Comparison of ENCODE assay signal across 30 cellular contexts in genomic region chr4:156924774-156925173, GRCh38. TPM values are rescaled to one million over a fixed set of nuclear protein-coding genes. Genes with fewer than 3 reads are reported as not detected.
"Had no signal": no experiment of that assay in that cellular context is flagged by ENCODE, and none has a peak within 500 bp of the region (broad histone marks: within the 10 kb centered on the region; RNA-seq: fewer than 3 reads in every experiment).

No MANE protein-coding gene starts in this region.

- H3K4me1 Mint-ChIP-seq: activated CD4-positive, alpha-beta memory T cell treated with anti-CD3 and anti-CD28 coated beads, Interleukin-2, amount 10 ng/mL, durations not matched to agents 7 days and 5 days; activated CD4-positive, alpha-beta T cell treated with anti-CD3 and anti-CD28 coated beads, Interleukin-2, amount 10 ng/mL, durations not matched to agents 7 days and 5 days; activated naive CD4-positive, alpha-beta T cell treated with anti-CD3 and anti-CD28 coated beads, Interleukin-2, amount 10 ng/mL, durations not matched to agents 7 days and 5 days; activated naive CD8-positive, alpha-beta T cell treated with anti-CD3 and anti-CD28 coated beads, Interleukin-2, amount 10 ng/mL, durations not matched to agents 7 days and 5 days; central memory CD8-positive, alpha-beta T cell; WTC11 had no signal

- H3K4me3 Mint-ChIP-seq: activated CD4-positive, alpha-beta memory T cell treated with anti-CD3 and anti-CD28 coated beads, Interleukin-2, amount 10 ng/mL, durations not matched to agents 7 days and 5 days; activated CD4-positive, alpha-beta T cell treated with anti-CD3 and anti-CD28 coated beads, Interleukin-2, amount 10 ng/mL, durations not matched to agents 7 days and 5 days; activated naive CD4-positive, alpha-beta T cell treated with anti-CD3 and anti-CD28 coated beads, Interleukin-2, amount 10 ng/mL, durations not matched to agents 7 days and 5 days; activated naive CD8-positive, alpha-beta T cell treated with anti-CD3 and anti-CD28 coated beads, Interleukin-2, amount 10 ng/mL, durations not matched to agents 7 days and 5 days; activated T-cell treated with anti-CD3 and anti-CD28 coated beads, Interleukin-2, amount 50 U/mL, for 24 hours; activated T-cell treated with anti-CD3 and anti-CD28 coated beads, Interleukin-2, amount 50 U/mL, for 72 hours; brain; central memory CD8-positive, alpha-beta T cell; effector memory CD8-positive, alpha-beta T cell; WTC11 had no signal

- H3K4me3 ChIP-seq: ascending aorta, coronary artery, esophagus muscularis mucosa, gastrocnemius medialis, heart left ventricle had no signal

- H3K27me3 ChIP-seq: ascending aorta, esophagus muscularis mucosa, foreskin keratinocyte, gastrocnemius medialis, heart left ventricle had no signal

- ATAC-seq: activated naive CD4-positive, alpha-beta T cell treated with anti-CD3 and anti-CD28 coated beads, Interleukin-2, amount 50 U/mL, for 72 hours; activated T-cell treated with anti-CD3 and anti-CD28 coated beads, Interleukin-2, amount 50 U/mL, for 72 hours; effector memory CD8-positive, alpha-beta T cell; foreskin keratinocyte; gastrocnemius medialis; heart left ventricle; WTC11 had no signal

- H3K4me1 ChIP-seq: gastrocnemius medialis had no signal

- H3K36me3 ChIP-seq: ascending aorta, esophagus muscularis mucosa, gastrocnemius medialis, heart left ventricle had no signal

- H3K27ac ChIP-seq: ascending aorta, coronary artery, esophagus muscularis mucosa, foreskin keratinocyte, gastrocnemius medialis, heart left ventricle had no signal

- H3K36me3 Mint-ChIP-seq: activated naive CD4-positive, alpha-beta T cell treated with anti-CD3 and anti-CD28 coated beads, Interleukin-2, amount 10 ng/mL, durations not matched to agents 7 days and 5 days; activated naive CD4-positive, alpha-beta T cell treated with anti-CD3 and anti-CD28 coated beads, Interleukin-2, amount 50 U/mL, for 72 hours; activated naive CD8-positive, alpha-beta T cell treated with anti-CD3 and anti-CD28 coated beads, Interleukin-2, amount 10 ng/mL, durations not matched to agents 7 days and 5 days had no signal

- H3K9me3 ChIP-seq: ascending aorta, esophagus muscularis mucosa, gastrocnemius medialis had no signal

- H3K27ac Mint-ChIP-seq: activated CD4-positive, alpha-beta memory T cell treated with anti-CD3 and anti-CD28 coated beads, Interleukin-2, amount 10 ng/mL, durations not matched to agents 7 days and 5 days; activated CD4-positive, alpha-beta T cell treated with anti-CD3 and anti-CD28 coated beads, Interleukin-2, amount 10 ng/mL, durations not matched to agents 7 days and 5 days; activated naive CD4-positive, alpha-beta T cell treated with anti-CD3 and anti-CD28 coated beads, Interleukin-2, amount 10 ng/mL, durations not matched to agents 7 days and 5 days; activated naive CD4-positive, alpha-beta T cell treated with anti-CD3 and anti-CD28 coated beads, Interleukin-2, amount 50 U/mL, for 72 hours; activated naive CD8-positive, alpha-beta T cell treated with anti-CD3 and anti-CD28 coated beads, Interleukin-2, amount 10 ng/mL, durations not matched to agents 7 days and 5 days; activated T-cell treated with anti-CD3 and anti-CD28 coated beads, Interleukin-2, amount 50 U/mL, for 24 hours; activated T-cell treated with anti-CD3 and anti-CD28 coated beads, Interleukin-2, amount 50 U/mL, for 72 hours; brain; effector memory CD8-positive, alpha-beta T cell; WTC11 had no signal

- DNase-seq: activated CD4-positive, alpha-beta memory T cell treated with anti-CD3 and anti-CD28 coated beads, Interleukin-2, amount 10 ng/mL, durations not matched to agents 7 days and 5 days; activated CD4-positive, alpha-beta T cell treated with anti-CD3 and anti-CD28 coated beads for 1 hour; activated CD4-positive, alpha-beta T cell treated with anti-CD3 and anti-CD28 coated beads for 4 hours; activated CD4-positive, alpha-beta T cell treated with anti-CD3 and anti-CD28 coated beads, Interleukin-2, amount 10 ng/mL, durations not matched to agents 7 days and 5 days; activated CD4-positive, alpha-beta T cell treated with anti-CD3 and anti-CD28 coated beads, Interleukin-2, amount 50 U/mL, for 4 hours; activated CD8-positive, alpha-beta memory T cell treated with anti-CD3 and anti-CD28 coated beads, Interleukin-2, amount 50 U/mL, for 48 hours; activated gamma-delta T cell; activated naive CD4-positive, alpha-beta T cell; activated naive CD4-positive, alpha-beta T cell treated with anti-CD3 and anti-CD28 coated beads, Interleukin-2, amount 10 ng/mL, durations not matched to agents 7 days and 5 days; activated naive CD8-positive, alpha-beta T cell treated with anti-CD3 and anti-CD28 coated beads, Interleukin-2, amount 10 ng/mL, durations not matched to agents 7 days and 5 days; activated T-cell treated with anti-CD3 and anti-CD28 coated beads for 4 hours; activated T-cell treated with anti-CD3 and anti-CD28 coated beads, Interleukin-2, amount 50 U/mL, for 24 hours; activated T-cell treated with anti-CD3 and anti-CD28 coated beads, Interleukin-2, amount 50 U/mL, for 72 hours; dermis blood vessel endothelial cell; effector CD4-positive, alpha-beta T cell; effector memory CD8-positive, alpha-beta T cell; erythroblast; foreskin keratinocyte; gastrocnemius medialis; glutamatergic neuron; heart left ventricle; T-helper 2 cell had no signal

- H3K27me3 Mint-ChIP-seq: activated CD4-positive, alpha-beta memory T cell treated with anti-CD3 and anti-CD28 coated beads, Interleukin-2, amount 10 ng/mL, durations not matched to agents 7 days and 5 days; activated CD4-positive, alpha-beta T cell treated with anti-CD3 and anti-CD28 coated beads, Interleukin-2, amount 10 ng/mL, durations not matched to agents 7 days and 5 days; activated naive CD4-positive, alpha-beta T cell treated with anti-CD3 and anti-CD28 coated beads, Interleukin-2, amount 10 ng/mL, durations not matched to agents 7 days and 5 days; activated T-cell treated with anti-CD3 and anti-CD28 coated beads, Interleukin-2, amount 50 U/mL, for 24 hours; brain; central memory CD8-positive, alpha-beta T cell; effector memory CD8-positive, alpha-beta T cell had no signal

RNA-seq across cellular contexts. Expression of gene PDGFC, which starts 46.8 kb away (rescaled TPM):
- total RNA-seq: activated CD4-positive, alpha-beta memory T cell treated with anti-CD3 and anti-CD28 coated beads, Interleukin-2, amount 10 ng/mL, durations not matched to agents 7 days and 5 days; activated CD4-positive, alpha-beta T cell treated with anti-CD3 and anti-CD28 coated beads, Interleukin-2, amount 10 ng/mL, durations not matched to agents 7 days and 5 days; activated naive CD4-positive, alpha-beta T cell treated with anti-CD3 and anti-CD28 coated beads, Interleukin-2, amount 50 U/mL, for 72 hours; activated T-cell treated with anti-CD3 and anti-CD28 coated beads, Interleukin-2, amount 50 U/mL, for 72 hours; T-helper 1 cell treated with Interleukin-12 subunit alpha and Interleukin-12 subunit beta and Interleukin-4 antibody, amounts not matched to agents 30 ng/mL and 1 ng/mL, for 36 hours had no signal
